8 cellular contexts compared by ENCODE assay signal in the genomic region with DNA sequence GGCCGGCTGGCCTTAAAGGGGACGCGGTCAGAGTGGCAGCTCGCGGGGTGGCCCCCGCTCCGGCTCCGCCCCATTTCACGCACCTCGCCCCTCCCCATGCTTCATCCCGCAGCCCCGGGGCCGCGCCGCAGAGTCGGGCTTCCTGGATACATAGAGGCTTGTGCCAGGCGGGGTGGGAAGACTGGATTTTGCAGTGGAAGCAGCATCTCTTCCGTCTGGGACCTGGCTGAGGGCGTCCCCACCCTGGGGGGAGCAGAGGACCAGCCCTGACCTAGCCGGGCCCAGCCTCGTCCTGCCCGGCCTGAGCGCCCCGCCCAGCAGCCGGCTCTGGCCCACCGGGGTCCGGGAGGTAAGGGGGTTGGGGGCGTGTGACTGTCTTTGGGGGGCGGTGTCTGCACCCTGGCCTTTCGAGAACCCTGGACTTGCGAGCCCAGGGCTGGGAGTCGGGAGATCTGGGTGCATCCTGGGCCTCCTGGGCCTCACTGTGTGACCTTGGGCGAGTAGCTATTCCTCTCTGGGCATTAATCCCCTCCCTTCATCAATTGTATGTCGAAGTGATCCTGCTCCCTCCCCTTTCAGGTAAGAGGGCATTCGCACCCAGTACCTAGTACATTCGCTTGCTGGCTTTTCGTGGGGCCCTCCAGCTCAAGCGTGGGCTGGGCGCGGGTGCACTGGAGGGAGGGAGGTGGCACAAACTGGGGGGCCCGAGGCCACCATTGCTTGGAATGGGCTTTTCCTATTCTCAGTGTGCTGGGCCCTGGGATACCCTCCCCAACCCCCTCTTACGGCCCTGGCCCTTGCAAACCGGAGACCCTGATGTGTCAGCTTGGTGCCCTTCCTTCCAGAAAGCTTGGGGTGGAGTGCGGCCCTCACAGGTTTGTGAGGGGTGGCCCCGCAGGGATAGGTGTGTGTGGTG. TPM values are rescaled to one million over a fixed set of nuclear protein-coding genes. Genes with fewer than 3 reads are reported as not detected.
DNase-seq lines count a peak whose midpoint lies in the region; ATAC-seq and TF ChIP-seq lines count a peak whose summit lies in the region.

Gene USP35, plus strand, starts transcription at position 111 of the 916 bp plus-strand sequence. CDS start 7,327 bp downstream, outside the sequence.

- H3K36me3 ChIP-seq in KMS-11 (ENCODE audit: insufficient read depth) (no peaks in the 10 kb centered on the region), mucosa of descending colon (ENCODE audit: low read depth) (no peaks in the 10 kb centered on the region)

- ATAC-seq in mucosa of descending colon (no peak), HG02973 (IDR thresholded peaks at IDR 0.05; ENCODE audit: unreplicated experiment) (no peak)

- H3K4me3 ChIP-seq in KMS-11 (IDR thresholded peaks at IDR 0.05; ENCODE audit: insufficient read depth, low read depth, low read length) (peak within 1 kb of the TSS; percentile 77), mucosa of descending colon (peak within 1 kb of the TSS; percentile 84)

- peaks cover 19% of the 10 kb centered on the region for H3K4me1 ChIP-seq in KMS-11 (ENCODE audit: low read depth, poor library complexity, severe bottlenecking)
- peaks cover 14% of the 10 kb centered on the region for H3K4me1 ChIP-seq in mucosa of descending colon (ENCODE audit: low read depth)

- no peaks in the 10 kb centered on the region for H3K27me3 ChIP-seq in KMS-11 (ENCODE audit: insufficient read depth, low read depth)

- intact Hi-C loops in mucosa of descending colon (cut with DNase I, micrococcal nuclease): no loop called here

- peak within 1 kb of the TSS; percentile 47; the same call in 1 of the 2 replicates for H3K9ac ChIP-seq in KMS-11

- peak within 1 kb of the TSS; percentile 88 for H3K4me2 ChIP-seq in KMS-11

- no peak for TF ChIP-seq CTCF in KMS-11 (conservative IDR thresholded peaks at IDR 0.05; ENCODE audit: low read depth, low read length)
- no peak for TF ChIP-seq CTCF in mucosa of descending colon (IDR thresholded peaks at IDR 0.05)

- in situ Hi-C loops in G401 (cut with HindIII; ENCODE audit: low sequenced_read_pairs): no loop called here

- H3K9me3 ChIP-seq in mucosa of descending colon: no peaks in the 10 kb centered on the region

- DNase-seq in G401 (ENCODE audit: low spot score): no peak
- DNase-seq in cerebellum (ENCODE audit: low spot score): no peak
- peak in 1 of 3 donors; percentile 54 for DNase-seq in mucosa of descending colon
- no peak for DNase-seq in stimulated activated CD4-positive, alpha-beta T cell treated with anti-CD3 and anti-CD28 coated beads, Interleukin-2, amount 100 ng/mL, for 24 hours
- no peak for DNase-seq in activated CD4-positive, alpha-beta T cell treated with anti-CD3 and anti-CD28 coated beads, Interleukin-2, amount 50 U/mL, for 4 hours
- DNase-seq in NOMO-1 treated with dmso at 0.1 percent for 144 hours (lab: John Stamatoyannopoulos, UW; ENCODE audit: unreplicated experiment): no peak

- H3K79me2 ChIP-seq in KMS-11 (ENCODE audit: insufficient read depth, low read depth): no peaks in the 10 kb centered on the region

- H3K27ac ChIP-seq in KMS-11: no peak within 1 kb of the TSS

- no peaks in the 10 kb centered on the region for H4K20me1 ChIP-seq in KMS-11 (ENCODE audit: insufficient read depth)

- peak within 1 kb of the TSS; percentile 95 for H2AFZ ChIP-seq in KMS-11 (ENCODE audit: low read depth)

RNA-seq across cellular contexts. Expression of gene USP35, which starts in this region (rescaled TPM):
- total RNA-seq in G401 (2014; rRNA removed; shearing (Covaris generic)): 7.5 and 12.7 TPM in 2 replicates
- total RNA-seq in cerebellum: 14.2 TPM
- total RNA-seq in mucosa of descending colon: 10 to 100 TPM in 1 of 3 donors, 1 to 10 TPM in 2; 3.9 to 11.1 (median 4.9) TPM
